In genomic region chr3:186757686-186758220, GRCh38 we compare ENCODE assay signal across 18 cellular contexts. TPM values are rescaled to one million over a fixed set of nuclear protein-coding genes. Genes with fewer than 3 reads are reported as not detected.
A peak's percentile ranks its signal among the peaks of the same experiment; 100 is the strongest.
DNase-seq lines count a peak whose midpoint lies in the region; ATAC-seq and TF ChIP-seq lines count a peak whose summit lies in the region.
"Had no signal": no experiment of that assay in that cellular context is flagged by ENCODE, and none has a peak within 500 bp of the region (broad histone marks: within the 10 kb centered on the region; RNA-seq: fewer than 3 reads in every experiment).

No MANE protein-coding gene starts in this region.

- H3K79me2 ChIP-seq in trophoblast cell (ENCODE audit: control insufficient read depth, insufficient read depth, low read length, poor library complexity) (no peaks in the 10 kb centered on the region), PC-3 (ENCODE audit: low read length) (no peaks in the 10 kb centered on the region)

- BruUV-seq in PC-3 (replicated peaks; lab: Mats Ljungman, UMichigan), result no TSS peak

- no peak overlapping the region for H2BK120ac ChIP-seq in trophoblast cell (ENCODE audit: insufficient read depth, low read length, poor library complexity)

- H3K27ac Mint-ChIP-seq in nephron progenitor cell, result no peak overlapping the region
- H3K27ac Mint-ChIP-seq: CD14-positive monocyte; CD8-positive, alpha-beta T cell; IgD-negative memory B cell had no signal

- no CpG with 5 or more reads among the region's 8 CpGs for WGBS in trophoblast cell (ENCODE audit: extremely low coverage, insufficient coverage, insufficient read length)

- H3K9me3 Mint-ChIP-seq in nephron progenitor cell, result no peaks in the 10 kb centered on the region
- H3K9me3 Mint-ChIP-seq: CD14-positive monocyte; CD8-positive, alpha-beta T cell; IgD-negative memory B cell had no signal

- no peak overlapping the region for H4K8ac ChIP-seq in trophoblast cell (ENCODE audit: low read depth, low read length)

- DNase-seq in ELF-1 (ENCODE audit: low read depth, low spot score) (peak; percentile 17), NCI-H82 treated with DMSO at 0.1 percent for 48 hours (lab: John Stamatoyannopoulos, UW; ENCODE audit: unreplicated experiment) (peak; percentile 78), foreskin keratinocyte (peak in 1 of 2 donors; percentile 60), trophoblast cell (peak; percentile 76 to 90), PC-3 (no peak), AML-193 (lab: John Stamatoyannopoulos, UW) (no peak), nephron progenitor cell (no peak)
- DNase-seq: CD8-positive, alpha-beta T cell; COR-L47 had no signal

- H3K4me3 Mint-ChIP-seq in nephron progenitor cell, result no peak overlapping the region
- H3K4me3 Mint-ChIP-seq: CD8-positive, alpha-beta T cell; IgD-negative memory B cell had no signal

- no peak overlapping the region for H2BK5ac ChIP-seq in trophoblast cell (ENCODE audit: low read depth, low read length, poor library complexity)

- H2BK12ac ChIP-seq in trophoblast cell (ENCODE audit: low read length), result no peak overlapping the region

- no peak overlapping the region for H4K12ac ChIP-seq in trophoblast cell (ENCODE audit: low read depth, low read length)

- no peak for TF ChIP-seq CTCF in foreskin keratinocyte (conservative IDR thresholded peaks at IDR 0.05)
- TF ChIP-seq CTCF in PC-3 (conservative IDR thresholded peaks at IDR 0.05; ENCODE audit: low read depth, low read length), result no peak
- TF ChIP-seq CTCF in nephron progenitor cell (IDR thresholded peaks at IDR 0.05), result no peak

- H3K9me3 ChIP-seq in trophoblast cell (ENCODE audit: insufficient read depth, low read depth, low read length) (no peaks in the 10 kb centered on the region), PC-3 (ENCODE audit: low read length) (no peaks in the 10 kb centered on the region)

- H3K4me1 Mint-ChIP-seq in nephron progenitor cell, result peaks cover 3% of the 10 kb centered on the region

- H3K4me2 ChIP-seq in trophoblast cell (ENCODE audit: low read length) (no peak overlapping the region), PC-3 (ENCODE audit: low read length) (no peak overlapping the region)

- H3K4me1 ChIP-seq in foreskin keratinocyte (peaks cover 21% of the 10 kb centered on the region), trophoblast cell (ENCODE audit: control insufficient read depth in 1 of 2, insufficient read depth in 2 of 2, low read length in 2 of 2) (peaks cover 8 to 17% of the 10 kb centered on the region in 2 experiments), PC-3 (ENCODE audit: insufficient read depth, low read length) (peaks cover 19% of the 10 kb centered on the region)

- H3K79me1 ChIP-seq in trophoblast cell (ENCODE audit: low read length), result peaks cover 4% of the 10 kb centered on the region

- no peak overlapping the region for H3K4ac ChIP-seq in trophoblast cell (ENCODE audit: low read depth, low read length)

- H3K4me3 ChIP-seq in trophoblast cell (ENCODE audit: low read depth, low read length) (no peak overlapping the region), PC-3 (ENCODE audit: low read length) (no peak overlapping the region)
- H3K4me3 ChIP-seq: GM12878 had no signal

- no peaks in the 10 kb centered on the region for H3K27me3 ChIP-seq in foreskin keratinocyte
- H3K27me3 ChIP-seq in trophoblast cell (ENCODE audit: insufficient read depth, low read length), result no peaks in the 10 kb centered on the region
- no peaks in the 10 kb centered on the region for H3K27me3 ChIP-seq in PC-3 (ENCODE audit: low read length)

- H3K27me3 Mint-ChIP-seq in nephron progenitor cell (ENCODE audit: low read depth, poor library complexity), result peaks cover 17% of the 10 kb centered on the region

- no peak for ATAC-seq in foreskin keratinocyte
- no peak for ATAC-seq in PC-3
- ATAC-seq in HG03159 (IDR thresholded peaks at IDR 0.05; ENCODE audit: unreplicated experiment), result no peak
- ATAC-seq: CD8-positive, alpha-beta T cell; GM12878 had no signal

- H2AFZ ChIP-seq in trophoblast cell (ENCODE audit: insufficient read depth, low read length, poor library complexity) (no peak overlapping the region), PC-3 (ENCODE audit: low read length) (no peak overlapping the region)

- no peaks in the 10 kb centered on the region for H3F3A ChIP-seq in PC-3 (ENCODE audit: low read length, unreplicated experiment)

- H3K36me3 Mint-ChIP-seq in nephron progenitor cell (ENCODE audit: low read depth), result no peaks in the 10 kb centered on the region
- H3K36me3 Mint-ChIP-seq: CD14-positive monocyte; CD8-positive, alpha-beta T cell; IgD-negative memory B cell had no signal

- H3K9me2 ChIP-seq in PC-3 (replicated peaks; ENCODE audit: low read length), result no peaks in the 10 kb centered on the region

- CTCF ChIA-PET in PC-3 (lab: Charles Lee), result no interaction called here

- no peak overlapping the region for H3K23ac ChIP-seq in trophoblast cell (ENCODE audit: low read length)

- intact Hi-C loops in PC-3 (cut with micrococcal nuclease), result loop anchor here (10.0 kb wide), 1 partner anchor 343 kb away; no protein-coding TSS in a partner anchor

- no peak overlapping the region for H2AK5ac ChIP-seq in trophoblast cell (ENCODE audit: low read length)

- H3K36me3 ChIP-seq in trophoblast cell (ENCODE audit: control insufficient read depth in 1 of 2, insufficient read depth in 2 of 2, low read length in 2 of 2), result no peaks in the 10 kb centered on the region
- H3K36me3 ChIP-seq in PC-3 (ENCODE audit: low read depth, low read length), result no peaks in the 10 kb centered on the region

- POLR2A ChIA-PET in PC-3 (lab: Charles Lee; ENCODE audit: unreplicated experiment), result interaction anchor here (0.7 kb wide), 1 partner anchor 69 kb away, joined by 5 read pairs; no protein-coding TSS in a partner anchor

- no peak overlapping the region for H4K91ac ChIP-seq in trophoblast cell (ENCODE audit: low read depth, low read length)

- H3K27ac ChIP-seq in foreskin keratinocyte (peak overlapping the region; percentile 93), trophoblast cell (ENCODE audit: low read depth, low read length) (no peak overlapping the region), PC-3 (ENCODE audit: low read length) (no peak overlapping the region)

- no peaks in the 10 kb centered on the region for H4K20me1 ChIP-seq in PC-3 (ENCODE audit: low read length)

- H3K14ac ChIP-seq in trophoblast cell (ENCODE audit: low read length), result no peak overlapping the region

- H3K18ac ChIP-seq in trophoblast cell (ENCODE audit: low read length), result no peak overlapping the region

- H3K9ac ChIP-seq in trophoblast cell (ENCODE audit: low read length), result no peak overlapping the region
- no peak overlapping the region for H3K9ac ChIP-seq in PC-3 (ENCODE audit: low read length)

RNA-seq across cellular contexts. Expression of gene EIF4A2, which starts 25.6 kb away (rescaled TPM):
- total RNA-seq in foreskin keratinocyte (247 and 274 TPM in 2 replicates), PC-3 (2014; rRNA removed) (204 and 233 TPM in 2 replicates)
- 137 and 167 TPM in 2 replicates for polyA plus RNA-seq in foreskin keratinocyte
- polyA plus RNA-seq in trophoblast cell (2013), result 213 and 217 TPM in 2 replicates

RNA-seq across cellular contexts. Expression of gene KNG1, which starts 40.6 kb away (rescaled TPM):
- total RNA-seq in foreskin keratinocyte (not detected in 2 replicates), PC-3 (2014; rRNA removed) (not detected in 2 replicates)
- not detected in 2 replicates for polyA plus RNA-seq in foreskin keratinocyte
- 0.01 TPM in 1 of 2 replicates, not detected in the other for polyA plus RNA-seq in trophoblast cell (2013)
- total RNA-seq: CD8-positive, alpha-beta T cell; Daoy; G401; HT1080 had no signal
- polyA plus RNA-seq: AG04450, BJ, CD14-positive monocyte, GM12878, IgD-negative memory B cell had no signal

RNA-seq across cellular contexts. Expression of gene RFC4, which starts 48.5 kb away (rescaled TPM):
- total RNA-seq in foreskin keratinocyte, result 68.2 and 71.5 TPM in 2 replicates
- 50.2 and 61.0 TPM in 2 replicates for polyA plus RNA-seq in foreskin keratinocyte
- polyA plus RNA-seq in trophoblast cell (2013), result 41.5 and 43.9 TPM in 2 replicates
- 54.0 and 73.0 TPM in 2 replicates for total RNA-seq in PC-3 (2014; rRNA removed)

Comparison
In these comparisons a context has a peak if more than half of its experiments do, and no peak if none do; other contexts are left out.
1. DNase-seq: peak in ELF-1 (single experiment), NCI-H82 treated with DMSO at 0.1 percent for 48 hours (single experiment) and trophoblast cell (2 of 2); none in PC-3 (single experiment), AML-193 (0 of 2) and nephron progenitor cell (single experiment).